8 cellular contexts compared by ENCODE assay signal in genomic region chr6:17281497-17282481, GRCh38. TPM values are rescaled to one million over a fixed set of nuclear protein-coding genes. Genes with fewer than 3 reads are reported as not detected.
A peak's percentile ranks its signal among the peaks of the same experiment; 100 is the strongest.
DNase-seq lines count a peak whose midpoint lies in the region; ATAC-seq and TF ChIP-seq lines count a peak whose summit lies in the region.

No MANE protein-coding gene starts in this region.

- peaks cover 87% of the 10 kb centered on the region for H3K27me3 Mint-ChIP-seq in WTC11 (ENCODE audit: low read depth)

- no peaks in the 10 kb centered on the region for H3K36me3 ChIP-seq in osteoblast (ENCODE audit: insufficient read depth, low read length)

- peak overlapping the region; percentile 90 for H2AFZ ChIP-seq in osteoblast (ENCODE audit: low read length)

- H3K36me3 Mint-ChIP-seq in WTC11, result no peaks in the 10 kb centered on the region

- no peak overlapping the region for H3K27ac Mint-ChIP-seq in WTC11

- H3K27ac ChIP-seq in osteoblast (ENCODE audit: low read depth, low read length), result peak overlapping the region; percentile 6

- H3K4me3 Mint-ChIP-seq in WTC11, result peak overlapping the region; percentile 86

- peaks cover 17% of the 10 kb centered on the region for H3K4me1 Mint-ChIP-seq in WTC11

- no peaks in the 10 kb centered on the region for H3K27me3 ChIP-seq in osteoblast (ENCODE audit: insufficient read depth, low read length)

- peak; percentile 58 for DNase-seq in activated CD8-positive, alpha-beta memory T cell treated with anti-CD3 and anti-CD28 coated beads for 24 hours
- DNase-seq in activated CD8-positive, alpha-beta memory T cell treated with anti-CD3 and anti-CD28 coated beads, Interleukin-2, amount 50 U/mL, for 4 hours, result no peak
- DNase-seq in WTC11 (ENCODE audit: low spot score), result peak; percentile 28
- peak; percentile 11 for DNase-seq in foreskin melanocyte
- DNase-seq in osteoblast (ENCODE audit: insufficient read length, low spot score, missing footprints), result no peak
- no peak for DNase-seq in RKO (ENCODE audit: low spot score)
- DNase-seq in OCI-M2 (lab: John Stamatoyannopoulos, UW; ENCODE audit: unreplicated experiment), result no peak

- no peaks in the 10 kb centered on the region for H3K9me3 ChIP-seq in osteoblast (ENCODE audit: low read depth, low read length)

- no peaks in the 10 kb centered on the region for H3K79me2 ChIP-seq in osteoblast (ENCODE audit: insufficient read depth, low read length)

- H4K20me1 ChIP-seq in osteoblast (ENCODE audit: insufficient read depth, low read length), result no peaks in the 10 kb centered on the region

- peaks cover 23% of the 10 kb centered on the region for H3K4me1 ChIP-seq in osteoblast (ENCODE audit: insufficient read depth, low read length)

- no peaks in the 10 kb centered on the region for H3K9me3 Mint-ChIP-seq in WTC11

- POLR2A ChIA-PET in WTC11 (lab: Charles Lee), result interaction anchor here (0.9 kb wide), 1 partner anchor 81 kb away, joined by 3 read pairs; no protein-coding TSS in a partner anchor

- TF ChIP-seq CTCF in WTC11 (IDR thresholded peaks at IDR 0.05) (no peak), osteoblast (IDR thresholded peaks at IDR 0.05; ENCODE audit: extremely low read depth, low read depth, low read length) (no peak)

- peak overlapping the region; percentile 85 for H3K4me2 ChIP-seq in osteoblast (ENCODE audit: insufficient read depth, low read length)

- peak overlapping the region; percentile 80 for H3K4me3 ChIP-seq in osteoblast (ENCODE audit: insufficient read depth, low read length)

- peak; percentile 28 for ATAC-seq in WTC11
- no peak for ATAC-seq in GM21529 (IDR thresholded peaks at IDR 0.05; ENCODE audit: unreplicated experiment)

- CTCF ChIA-PET in WTC11 (lab: Charles Lee), result interaction anchor here (0.6 to 2.0 kb wide), 10 partner anchors 81 to 1291 kb away, joined by 3 to 16 read pairs (median 4); no protein-coding TSS in a partner anchor

TF ChIP-seq in WTC11, 78 proteins besides CTCF, POLR2A, EP300 and RAD21:
- no peak for TF ChIP-seq ZNF121 (CRISPR knock-in tag; IDR thresholded peaks at IDR 0.05)
- 0 out of 2 replicates have a peak, but pooled peaks have one; percentile 37 for TF ChIP-seq SMAD3 (CRISPR knock-in tag; IDR thresholded peaks at IDR 0.05; ENCODE audit: borderline replicate concordance)
- TF ChIP-seq ETV6 (CRISPR knock-in tag; IDR thresholded peaks at IDR 0.05), result 0 out of 2 replicates have a peak, but pooled peaks have one; percentile 14
- 0 out of 2 replicates have a peak, but pooled peaks have one; percentile 23 for TF ChIP-seq PRDM15 (CRISPR knock-in tag; IDR thresholded peaks at IDR 0.05)
- TF ChIP-seq MAX (CRISPR knock-in tag; IDR thresholded peaks at IDR 0.05), result peak; percentile 45; the same call in 1 of the 2 replicates
- no peak for TF ChIP-seq AFF4 (CRISPR knock-in tag; IDR thresholded peaks at IDR 0.05; ENCODE audit: borderline replicate concordance)

RNA-seq across cellular contexts. Expression of gene RBM24, which starts 0.6 kb away (rescaled TPM):
- total RNA-seq in WTC11 (2021) (0.48 to 0.63 TPM (median 0.57 TPM) in 3 replicates), osteoblast (0.59 and 1.4 TPM in 2 replicates)

Comparison
In these comparisons a context has a peak if more than half of its experiments do, and no peak if none do; other contexts are left out.
1. DNase-seq: peak in activated CD8-positive, alpha-beta memory T cell treated with anti-CD3 and anti-CD28 coated beads for 24 hours (single experiment), WTC11 (single experiment) and foreskin melanocyte (single experiment); none in activated CD8-positive, alpha-beta memory T cell treated with anti-CD3 and anti-CD28 coated beads, Interleukin-2, amount 50 U/mL, for 4 hours (single experiment), osteoblast (single experiment), RKO (single experiment) and OCI-M2 (single experiment).